In genomic region chr1:28807986-28808385, GRCh38 we compare ENCODE assay signal across 1 cellular context.
TF ChIP-seq lines count a peak whose summit lies in the region.

No MANE protein-coding gene starts in this region.

TF ChIP-seq in K562, 482 proteins besides CTCF, POLR2A, EP300 and RAD21:
- TF ChIP-seq SMARCC2 (IDR thresholded peaks at IDR 0.05; ENCODE audit: low read depth) (no peak), EHMT2 (IDR thresholded peaks at IDR 0.05) (no peak), ZNF766 (CRISPR knock-in tag; conservative IDR thresholded peaks at IDR 0.05) (no peak), TAF7 (tag; IDR thresholded peaks at IDR 0.05) (no peak), ZBTB2 (IDR thresholded peaks at IDR 0.05) (no peak), FOXA3 (CRISPR knock-in tag; conservative IDR thresholded peaks at IDR 0.05 in 1 of 2, IDR thresholded peaks at IDR 0.05 in 1 of 2) (no peak), RBM39 (optimal IDR thresholded peaks at IDR 0.05; ENCODE audit: low read depth, low read length) (no peak), DNMT1 (IDR thresholded peaks at IDR 0.05) (no peak), ZNF707 (CRISPR knock-in tag; conservative IDR thresholded peaks at IDR 0.05) (no peak), ZKSCAN3 (CRISPR knock-in tag; IDR thresholded peaks at IDR 0.05) (no peak), NCOR1 (IDR thresholded peaks at IDR 0.05) (no peak), NR2C1 (IDR thresholded peaks at IDR 0.05) (no peak), NR2C1 (tag; IDR thresholded peaks at IDR 0.05) (no peak), MTF1 (CRISPR knock-in tag; IDR thresholded peaks at IDR 0.05; ENCODE audit: borderline replicate concordance) (no peak), CBX2 (IDR thresholded peaks at IDR 0.05; ENCODE audit: insufficient read depth, low read length, poor library complexity, severe bottlenecking) (no peak), BACH1 (tag; IDR thresholded peaks at IDR 0.05) (no peak), ZNF277 (CRISPR knock-in tag; IDR thresholded peaks at IDR 0.05; ENCODE audit: borderline replicate concordance) (no peak), SRF (CRISPR knock-in tag; IDR thresholded peaks at IDR 0.05) (no peak), GTF2E2 (tag; IDR thresholded peaks at IDR 0.05) (no peak), TCF3 (CRISPR knock-in tag; IDR thresholded peaks at IDR 0.05) (peak; percentile 53; the same call in 1 of the 2 replicates), SRSF3 (IDR thresholded peaks at IDR 0.05; ENCODE audit: insufficient read depth, low read length) (no peak), PHF8 (IDR thresholded peaks at IDR 0.05; ENCODE audit: borderline replicate concordance, low read length) (no peak), CBFA2T3 (IDR thresholded peaks at IDR 0.05) (peak; percentile 34; the same call in 1 of the 2 replicates), CC2D1A (IDR thresholded peaks at IDR 0.05) (no peak), PHB2 (IDR thresholded peaks at IDR 0.05; ENCODE audit: low read depth) (no peak), SLC30A9 (CRISPR knock-in tag; IDR thresholded peaks at IDR 0.05) (no peak), CBFA2T2 (conservative IDR thresholded peaks at IDR 0.05) (0 out of 2 replicates have a peak, but pooled peaks have one; percentile 21), ZNF655 (CRISPR knock-in tag; IDR thresholded peaks at IDR 0.05) (no peak), NFIC (IDR thresholded peaks at IDR 0.05) (peak; percentile 36), ZNF146 (CRISPR knock-in tag; IDR thresholded peaks at IDR 0.05; ENCODE audit: unreplicated experiment) (no peak), HLTF (IDR thresholded peaks at IDR 0.05) (no peak), RBM14 (IDR thresholded peaks at IDR 0.05; ENCODE audit: borderline replicate concordance, insufficient read depth, low read depth, low read length) (no peak), MBD2 (IDR thresholded peaks at IDR 0.05; ENCODE audit: borderline replicate concordance, low read depth) (no peak)
- TF ChIP-seq, protein P1, sequence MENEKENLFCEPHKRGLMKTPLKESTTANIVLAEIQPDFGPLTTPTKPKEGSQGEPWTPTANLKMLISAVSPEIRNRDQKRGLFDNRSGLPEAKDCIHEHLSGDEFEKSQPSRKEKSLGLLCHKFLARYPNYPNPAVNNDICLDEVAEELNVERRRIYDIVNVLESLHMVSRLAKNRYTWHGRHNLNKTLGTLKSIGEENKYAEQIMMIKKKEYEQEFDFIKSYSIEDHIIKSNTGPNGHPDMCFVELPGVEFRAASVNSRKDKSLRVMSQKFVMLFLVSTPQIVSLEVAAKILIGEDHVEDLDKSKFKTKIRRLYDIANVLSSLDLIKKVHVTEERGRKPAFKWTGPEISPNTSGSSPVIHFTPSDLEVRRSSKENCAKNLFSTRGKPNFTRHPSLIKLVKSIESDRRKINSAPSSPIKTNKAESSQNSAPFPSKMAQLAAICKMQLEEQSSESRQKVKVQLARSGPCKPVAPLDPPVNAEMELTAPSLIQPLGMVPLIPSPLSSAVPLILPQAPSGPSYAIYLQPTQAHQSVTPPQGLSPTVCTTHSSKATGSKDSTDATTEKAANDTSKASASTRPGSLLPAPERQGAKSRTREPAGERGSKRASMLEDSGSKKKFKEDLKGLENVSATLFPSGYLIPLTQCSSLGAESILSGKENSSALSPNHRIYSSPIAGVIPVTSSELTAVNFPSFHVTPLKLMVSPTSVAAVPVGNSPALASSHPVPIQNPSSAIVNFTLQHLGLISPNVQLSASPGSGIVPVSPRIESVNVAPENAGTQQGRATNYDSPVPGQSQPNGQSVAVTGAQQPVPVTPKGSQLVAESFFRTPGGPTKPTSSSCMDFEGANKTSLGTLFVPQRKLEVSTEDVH (IDR thresholded peaks at IDR 0.05; ENCODE audit: low read depth, partially characterized antibody): no peak
- TF ChIP-seq, protein P2, sequence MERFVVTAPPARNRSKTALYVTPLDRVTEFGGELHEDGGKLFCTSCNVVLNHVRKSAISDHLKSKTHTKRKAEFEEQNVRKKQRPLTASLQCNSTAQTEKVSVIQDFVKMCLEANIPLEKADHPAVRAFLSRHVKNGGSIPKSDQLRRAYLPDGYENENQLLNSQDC (CRISPR knock-in tag; IDR thresholded peaks at IDR 0.05): no peak
